Comparison of ENCODE assay signal across 23 cellular contexts in genomic region chr1:207034208-207034607, GRCh38. TPM values are rescaled to one million over a fixed set of nuclear protein-coding genes. Genes with fewer than 3 reads are reported as not detected.
DNase-seq lines count a peak whose midpoint lies in the region; ATAC-seq and TF ChIP-seq lines count a peak whose summit lies in the region.
"Had no signal": no experiment of that assay in that cellular context is flagged by ENCODE, and none has a peak within 500 bp of the region (broad histone marks: within the 10 kb centered on the region; RNA-seq: fewer than 3 reads in every experiment).

No MANE protein-coding gene starts in this region.

- POLR2A ChIA-PET in PC-9 (lab: Charles Lee; ENCODE audit: unreplicated experiment) = no interaction called here

- H3K4me2 ChIP-seq in PC-9 = peak overlapping the region; percentile 84

- H3K9me2 ChIP-seq in PC-9 (ENCODE audit: insufficient read depth) = no peaks in the 10 kb centered on the region

- no peaks in the 10 kb centered on the region for H4K20me1 ChIP-seq in PC-9 (ENCODE audit: insufficient read depth)

- H2AFZ ChIP-seq in PC-9 = no peak overlapping the region

- WGBS in spleen, 5 donors = 52 to 78% (median 70%) methylated on average over 1 of the region's 1 CpG

- ATAC-seq in GM21381 (IDR thresholded peaks at IDR 0.05; ENCODE audit: unreplicated experiment) (no peak), GM18867 (IDR thresholded peaks at IDR 0.05; ENCODE audit: unreplicated experiment) (no peak)
- ATAC-seq: left cardiac atrium had no signal

- intact Hi-C loops in PC-9 (cut with micrococcal nuclease; ENCODE audit: unreplicated experiment) (no loop called here), spleen (cut with DNase I; ENCODE audit: low total_unique reads) (no loop called here)

- H3K9me3 ChIP-seq in PC-9 (ENCODE audit: insufficient read depth, low read depth) = no peaks in the 10 kb centered on the region
- H3K9me3 ChIP-seq in spleen = no peaks in the 10 kb centered on the region
- H3K9me3 ChIP-seq: tibial artery had no signal

- peaks cover 23% of the 10 kb centered on the region; the same call in 1 of the 2 replicates for H3F3A ChIP-seq in PC-9 (ENCODE audit: insufficient read depth, low read depth)

- CTCF ChIA-PET in PC-9 (lab: Charles Lee) = interaction anchor here (2.2 kb wide), 1 partner anchor 13 kb away, joined by 6 read pairs; no protein-coding TSS in a partner anchor

- no peaks in the 10 kb centered on the region for H3K27me3 ChIP-seq in PC-9 (ENCODE audit: insufficient read depth, low read depth)
- H3K27me3 ChIP-seq in spleen (replicated peaks in 1 of 7) = peaks cover 0 to 17% (median 0%) of the 10 kb centered on the region in 7 donors

- no peak overlapping the region for H3K4me3 ChIP-seq in PC-9
- no peak overlapping the region for H3K4me3 ChIP-seq in spleen
- H3K4me3 ChIP-seq: dorsolateral prefrontal cortex, tibial artery had no signal

- no TSS peak for BruUV-seq in PC-9 (replicated peaks; lab: Mats Ljungman, UMichigan)

- TF ChIP-seq POLR2A in spleen (IDR thresholded peaks at IDR 0.05) = no peak

- no peaks in the 10 kb centered on the region for H3K36me3 ChIP-seq in PC-9 (ENCODE audit: low read depth)
- H3K36me3 ChIP-seq in spleen = no peaks in the 10 kb centered on the region
- H3K36me3 ChIP-seq: tibial artery had no signal

- DNase-seq in HCEC 1CT (peak; percentile 26), PC-9 (no peak), epithelial cell of prostate (ENCODE audit: low read depth, low spot score) (no peak), spleen (no peak), NCI-H1092 (lab: John Stamatoyannopoulos, UW) (no peak)
- DNase-seq: activated CD4-positive, CD25-positive, alpha-beta regulatory T cell; activated naive CD4-positive, alpha-beta T cell treated with Interleukin-2 at 50 U/mL for 16 hours; activated T-cell treated with anti-CD3 and anti-CD28 coated beads, Interleukin-2, amount 50 U/mL, for 24 hours; amygdala; central memory CD4-positive, alpha-beta T cell; COR-L47; dorsolateral prefrontal cortex; left cardiac atrium; NCI-H1694; stimulated activated naive CD4-positive, alpha-beta T cell; tibial artery had no signal

- TF ChIP-seq CTCF in PC-9 (conservative IDR thresholded peaks at IDR 0.05) (no peak), spleen (IDR thresholded peaks at IDR 0.05 in 8 of 11, conservative IDR thresholded peaks at IDR 0.05 in 3 of 11) (no peak)

- H3K27ac ChIP-seq in PC-9 (peak overlapping the region; percentile 83), epithelial cell of prostate (peak overlapping the region; percentile 99), spleen (peak overlapping the region in 6 of 8 donors; percentile 18 to 58 (median 43))
- H3K27ac ChIP-seq: dorsolateral prefrontal cortex, tibial artery had no signal

- H3K4me1 ChIP-seq in PC-9 (replicated peaks; ENCODE audit: insufficient read depth) (peaks cover 63% of the 10 kb centered on the region), spleen (peaks cover 0 to 10% (median 0%) of the 10 kb centered on the region in 6 donors)
- H3K4me1 ChIP-seq: tibial artery had no signal

- peaks cover 21% of the 10 kb centered on the region for H3K79me2 ChIP-seq in PC-9 (ENCODE audit: low read depth)

RNA-seq across cellular contexts. Expression of gene C1orf116, which starts 1.7 kb away (rescaled TPM):
- total RNA-seq in PC-9 (2021) (30.2 and 36.7 TPM in 2 replicates), spleen (1 to 10 TPM in 1 of 7 donors, under 1 TPM in 6; 0.09 to 1.0 (median 0.28) TPM)
- polyA plus RNA-seq in spleen = under 1 TPM in 2 of 3 donors, not detected in 1; 0.02 to 0.10 TPM
- total RNA-seq: B cell; G401; natural killer cell treated with Interleukin-12 subunit alpha and Interleukin-12 subunit beta and Interleukin-15 and Interleukin-18, amount 100 ng/mL, for 72 hours; T-helper 2 cell treated with Interferon-gamma antibody and Interleukin-4, amounts not matched to agents 100 ng/mL and 5 ng/mL, for 36 hours had no signal

RNA-seq across cellular contexts. Expression of gene YOD1, which starts 16.8 kb away (rescaled TPM):
- total RNA-seq in PC-9 (2021) (11.2 and 12.5 TPM in 2 replicates), spleen (10 to 100 TPM in 6 of 7 donors, 1 to 10 TPM in 1; 9.8 to 23.2 (median 16.5) TPM)
- polyA plus RNA-seq in spleen = 1 to 10 TPM; 2.8 to 3.6 (median 3.1) TPM

RNA-seq across cellular contexts. Expression of gene PFKFB2, which starts 18.9 kb away (rescaled TPM):
- total RNA-seq in PC-9 (2021) (16.3 and 28.0 TPM in 2 replicates), spleen (10 to 100 TPM; 19.1 to 69.5 (median 29.8) TPM)
- 1 to 10 TPM; 6.8 to 8.3 (median 8.2) TPM for polyA plus RNA-seq in spleen

RNA-seq across cellular contexts. Expression of gene C4BPB, which starts 54.5 kb away (rescaled TPM):
- total RNA-seq in PC-9 (2021) = 1.4 and 4.2 TPM in 2 replicates
- 1 to 10 TPM in 3 of 7 donors, under 1 TPM in 3, not detected in 1; 0.34 to 1.4 (median 0.71) TPM for total RNA-seq in spleen
- under 1 TPM; 0.24 to 0.61 (median 0.59) TPM for polyA plus RNA-seq in spleen
- total RNA-seq: B cell, dorsolateral prefrontal cortex, G401 had no signal
- polyA plus RNA-seq: IgD-negative memory B cell had no signal

Comparison
In these comparisons a context has a peak if more than half of its experiments do, and no peak if none do; other contexts are left out.
1. H3K27ac ChIP-seq: peak in every context shown above with its lines; median percentile 99 in epithelial cell of prostate; 83 in PC-9; 43 in spleen.
2. RNA of gene C1orf116, which starts 1.7 kb away (total RNA-seq): 30.2 to 36.7 TPM in PC-9; 0.09 to 1.0 TPM in spleen; every median in the first group is over 10 times any median in the second.